19 cellular contexts compared by ENCODE assay signal in genomic region chr2:240463866-240464481, GRCh38. TPM values are rescaled to one million over a fixed set of nuclear protein-coding genes. Genes with fewer than 3 reads are reported as not detected.
A peak's percentile ranks its signal among the peaks of the same experiment; 100 is the strongest.
DNase-seq lines count a peak whose midpoint lies in the region; ATAC-seq and TF ChIP-seq lines count a peak whose summit lies in the region.
"Had no signal": no experiment of that assay in that cellular context is flagged by ENCODE, and none has a peak within 500 bp of the region (broad histone marks: within the 10 kb centered on the region; RNA-seq: fewer than 3 reads in every experiment).

No MANE protein-coding gene starts in this region.

- no peak overlapping the region for H2AFZ ChIP-seq in smooth muscle cell (ENCODE audit: low read depth)
- no peak overlapping the region for H2AFZ ChIP-seq in MM.1S (ENCODE audit: low read length)
- H2AFZ ChIP-seq: parathyroid adenoma had no signal

- H4K20me1 ChIP-seq in smooth muscle cell (ENCODE audit: low read depth): peaks cover 42% of the 10 kb centered on the region
- H4K20me1 ChIP-seq in MM.1S (ENCODE audit: insufficient read depth, low read length): no peaks in the 10 kb centered on the region

- no peaks in the 10 kb centered on the region for H3K9me2 ChIP-seq in MM.1S (replicated peaks; ENCODE audit: insufficient read depth, low read length)

- no peak overlapping the region for H3K9ac ChIP-seq in smooth muscle cell (ENCODE audit: low read depth)
- H3K9ac ChIP-seq in MM.1S (ENCODE audit: low read length): no peak overlapping the region
- H3K9ac ChIP-seq: KMS-11, parathyroid adenoma had no signal

- no peak overlapping the region for H3K27ac ChIP-seq in ascending aorta
- H3K27ac ChIP-seq in spleen: no peak overlapping the region
- H3K27ac ChIP-seq in smooth muscle cell (ENCODE audit: low read depth): no peak overlapping the region
- no peak overlapping the region for H3K27ac ChIP-seq in MM.1S (ENCODE audit: low read length)
- H3K27ac ChIP-seq: 22Rv1, KMS-11, parathyroid adenoma, SJSA1, tibial artery had no signal

- H3K4me2 ChIP-seq in smooth muscle cell (no peak overlapping the region), MM.1S (ENCODE audit: low read depth, low read length) (no peak overlapping the region)
- H3K4me2 ChIP-seq: KMS-11 had no signal

- no peaks in the 10 kb centered on the region for H3K79me2 ChIP-seq in smooth muscle cell (ENCODE audit: low read depth)
- H3K79me2 ChIP-seq in MM.1S (ENCODE audit: low read length): no peaks in the 10 kb centered on the region
- H3K79me2 ChIP-seq: parathyroid adenoma had no signal

- no peak overlapping the region for H3K4me3 ChIP-seq in ascending aorta
- no peak overlapping the region for H3K4me3 ChIP-seq in spleen
- H3K4me3 ChIP-seq in smooth muscle cell: no peak overlapping the region
- H3K4me3 ChIP-seq in MM.1S (ENCODE audit: low read length): no peak overlapping the region
- H3K4me3 ChIP-seq: mucosa of descending colon, SJSA1, tibial artery had no signal

- ATAC-seq in left lobe of liver (no peak), GM18519 (IDR thresholded peaks at IDR 0.05; ENCODE audit: low FRiP score, unreplicated experiment) (no peak)
- ATAC-seq: mucosa of descending colon had no signal

- peaks cover 48 to 58% of the 10 kb centered on the region in 2 donors for H3K36me3 ChIP-seq in ascending aorta
- peaks cover 0 to 33% (median 0%) of the 10 kb centered on the region in 6 donors for H3K36me3 ChIP-seq in spleen
- no peaks in the 10 kb centered on the region for H3K36me3 ChIP-seq in smooth muscle cell (ENCODE audit: low read depth)
- no peaks in the 10 kb centered on the region for H3K36me3 ChIP-seq in MM.1S (replicated peaks; ENCODE audit: insufficient read depth, low read length)

- no peaks in the 10 kb centered on the region for H3K9me3 ChIP-seq in ascending aorta
- H3K9me3 ChIP-seq in spleen: no peaks in the 10 kb centered on the region
- no peaks in the 10 kb centered on the region for H3K9me3 ChIP-seq in smooth muscle cell (replicated peaks; ENCODE audit: low read depth)
- no peaks in the 10 kb centered on the region for H3K9me3 ChIP-seq in MM.1S (replicated peaks; ENCODE audit: insufficient read depth, low read length)
- H3K9me3 ChIP-seq: mucosa of descending colon, SJSA1, tibial artery had no signal

- H3F3A ChIP-seq in smooth muscle cell (ENCODE audit: low read depth) (no peaks in the 10 kb centered on the region), MM.1S (ENCODE audit: insufficient read depth, low read length) (no peaks in the 10 kb centered on the region)

- TF ChIP-seq POLR2A in spleen (IDR thresholded peaks at IDR 0.05): no peak

- WGBS in spleen, 5 donors: 91 to 95% (median 95%) methylated on average over 14 to 21 of the region's 21 CpGs
- 96% methylated on average over 21 of the region's 21 CpGs for WGBS in smooth muscle cell (ENCODE audit: low lambda C conversion rate)

- TF ChIP-seq CTCF in ascending aorta (IDR thresholded peaks at IDR 0.05) (no peak), spleen (IDR thresholded peaks at IDR 0.05 in 8 of 11, conservative IDR thresholded peaks at IDR 0.05 in 3 of 11) (no peak), smooth muscle cell (IDR thresholded peaks at IDR 0.05; ENCODE audit: borderline replicate concordance, insufficient read depth, poor library complexity, severe bottlenecking) (no peak), MM.1S (IDR thresholded peaks at IDR 0.05; ENCODE audit: low read length) (no peak)

- H3K4me1 ChIP-seq in ascending aorta: no peaks in the 10 kb centered on the region
- peaks cover 0 to 14% (median 4%) of the 10 kb centered on the region in 6 donors for H3K4me1 ChIP-seq in spleen
- peaks cover 3% of the 10 kb centered on the region for H3K4me1 ChIP-seq in smooth muscle cell (ENCODE audit: low read depth)
- no peaks in the 10 kb centered on the region for H3K4me1 ChIP-seq in MM.1S (ENCODE audit: low read length)
- H3K4me1 ChIP-seq: parathyroid adenoma, SJSA1, tibial artery had no signal

- DNase-seq in activated CD4-positive, alpha-beta T cell treated with anti-CD3 and anti-CD28 coated beads for 1 hour: peak; percentile 4
- DNase-seq in activated CD4-positive, alpha-beta T cell treated with anti-CD3 and anti-CD28 coated beads, Interleukin-2, amount 50 U/mL, for 48 hours: no peak
- DNase-seq in ascending aorta (ENCODE audit: low spot score in 2 of 2) (peak; percentile 4 to 54), left lobe of liver (ENCODE audit: low spot score) (peak; percentile 45), spleen (peak; percentile 69), smooth muscle cell (lab: John Stamatoyannopoulos, UW; ENCODE audit: unreplicated experiment) (no peak), MM.1S (no peak)
- DNase-seq: activated CD4-positive, alpha-beta T cell treated with anti-CD3 and anti-CD28 coated beads for 4 hours; C1 segment of cervical spinal cord; DMS53; hippocampal formation; NCI-H1417 treated with DMSO at 0.1 percent for 48 hours had no signal

- intact Hi-C loops in ascending aorta (cut with DNase I): no loop called here
- intact Hi-C loops in spleen (cut with DNase I; ENCODE audit: low total_unique reads): no loop called here

- H3K27me3 ChIP-seq in ascending aorta (no peaks in the 10 kb centered on the region), spleen (replicated peaks in 1 of 7) (peaks cover 0 to 10% (median 0%) of the 10 kb centered on the region in 7 donors), smooth muscle cell (ENCODE audit: low read depth) (no peaks in the 10 kb centered on the region), MM.1S (replicated peaks; ENCODE audit: insufficient read depth, low read length) (no peaks in the 10 kb centered on the region)
- H3K27me3 ChIP-seq: SJSA1, tibial artery had no signal

RNA-seq across cellular contexts. Expression of gene GPC1, which starts 28.5 kb away (rescaled TPM):
- total RNA-seq in ascending aorta: 123 TPM
- 29.4 TPM for total RNA-seq in left lobe of liver
- 10 to 100 TPM in 5 of 7 donors, 1 to 10 TPM in 2; 7.9 to 25.0 (median 18.6) TPM for total RNA-seq in spleen
- polyA plus RNA-seq in spleen: 10 to 100 TPM in 1 of 3 donors, 1 to 10 TPM in 2; 4.1 to 12.4 (median 9.1) TPM
- total RNA-seq in smooth muscle cell: 86.4 and 88.9 TPM in 2 replicates
- 221 and 236 TPM in 2 replicates for polyA plus RNA-seq in smooth muscle cell

Comparison
In these comparisons a context has a peak if more than half of its experiments do, and no peak if none do; other contexts are left out.
1. DNase-seq: peak in activated CD4-positive, alpha-beta T cell treated with anti-CD3 and anti-CD28 coated beads for 1 hour (single experiment), ascending aorta (2 of 2), left lobe of liver (single experiment) and spleen (single experiment); none in activated CD4-positive, alpha-beta T cell treated with anti-CD3 and anti-CD28 coated beads, Interleukin-2, amount 50 U/mL, for 48 hours (0 of 2), smooth muscle cell (single experiment) and MM.1S (single experiment).